In genomic region chr1:40787733-40788560, GRCh38 we compare ENCODE assay signal across 19 cellular contexts. TPM values are rescaled to one million over a fixed set of nuclear protein-coding genes. Genes with fewer than 3 reads are reported as not detected.
"Had no signal": no experiment of that assay in that cellular context is flagged by ENCODE, and none has a peak within 500 bp of the region (broad histone marks: within the 10 kb centered on the region; RNA-seq: fewer than 3 reads in every experiment).

No MANE protein-coding gene starts in this region.

- H3K36me3 ChIP-seq: brain microvascular endothelial cell, left lung, stomach had no signal

- H3K4me3 ChIP-seq: left lung, mucosa of descending colon, skin epidermis, stomach, testis had no signal

- FAIRE-seq: colon, frontal cortex, keratinocyte had no signal

- H3K27ac ChIP-seq: brain microvascular endothelial cell, left lung, skin epidermis, testis had no signal

- ATAC-seq: activated CD8-positive, alpha-beta memory T cell treated with anti-CD3 and anti-CD28 coated beads, Interleukin-2, amount 10 ng/mL, durations not matched to agents 7 days and 5 days; left lung; mucosa of descending colon; naive thymus-derived CD4-positive, alpha-beta T cell had no signal

- H3K4me3 Mint-ChIP-seq: activated CD4-positive, alpha-beta memory T cell treated with anti-CD3 and anti-CD28 coated beads, Interleukin-2, amount 10 ng/mL, durations not matched to agents 7 days and 5 days; activated CD8-positive, alpha-beta memory T cell treated with anti-CD3 and anti-CD28 coated beads, Interleukin-2, amount 10 ng/mL, durations not matched to agents 7 days and 5 days; naive thymus-derived CD4-positive, alpha-beta T cell had no signal

- H3K27ac Mint-ChIP-seq: activated CD4-positive, alpha-beta memory T cell treated with anti-CD3 and anti-CD28 coated beads, Interleukin-2, amount 10 ng/mL, durations not matched to agents 7 days and 5 days; activated CD8-positive, alpha-beta memory T cell treated with anti-CD3 and anti-CD28 coated beads, Interleukin-2, amount 10 ng/mL, durations not matched to agents 7 days and 5 days; naive thymus-derived CD4-positive, alpha-beta T cell had no signal

- H3K27me3 ChIP-seq: testis had no signal

- DNase-seq: activated CD4-positive, alpha-beta memory T cell treated with anti-CD3 and anti-CD28 coated beads, Interleukin-2, amount 10 ng/mL, durations not matched to agents 7 days and 5 days; activated CD8-positive, alpha-beta memory T cell treated with anti-CD3 and anti-CD28 coated beads, Interleukin-2, amount 10 ng/mL, durations not matched to agents 7 days and 5 days; anterior cingulate cortex; brain microvascular endothelial cell; central memory CD4-positive, alpha-beta T cell; head of caudate nucleus; left lung; mucosa of descending colon; naive thymus-derived CD4-positive, alpha-beta T cell; nucleus accumbens; stimulated activated CD4-positive, alpha-beta T cell treated with anti-CD3 and anti-CD28 coated beads, Interleukin-15, amount 100 ng/mL, for 24 hours; stimulated activated CD4-positive, alpha-beta T cell treated with anti-CD3 and anti-CD28 coated beads, Interleukin-4, amount 100 ng/mL, for 1 hour; stomach; SW 1271; testis had no signal

- H3K36me3 Mint-ChIP-seq: activated CD8-positive, alpha-beta memory T cell treated with anti-CD3 and anti-CD28 coated beads, Interleukin-2, amount 10 ng/mL, durations not matched to agents 7 days and 5 days had no signal

- H3K4me1 ChIP-seq: testis had no signal

- H3K9me3 Mint-ChIP-seq: activated CD4-positive, alpha-beta memory T cell treated with anti-CD3 and anti-CD28 coated beads, Interleukin-2, amount 10 ng/mL, durations not matched to agents 7 days and 5 days had no signal

- H3K9me3 ChIP-seq: left lung, mucosa of descending colon, stomach, testis had no signal

RNA-seq across cellular contexts. Expression of gene KCNQ4, which starts 4.4 kb away (rescaled TPM):
- polyA plus RNA-seq: keratinocyte had no signal
